ENCODE assay signal across 12 cellular contexts in genomic region chr2:64607381-64607780, GRCh38. TPM values are rescaled to one million over a fixed set of nuclear protein-coding genes. Genes with fewer than 3 reads are reported as not detected.
DNase-seq lines count a peak whose midpoint lies in the region; ATAC-seq and TF ChIP-seq lines count a peak whose summit lies in the region.
"Had no signal": no experiment of that assay in that cellular context is flagged by ENCODE, and none has a peak within 500 bp of the region (broad histone marks: within the 10 kb centered on the region; RNA-seq: fewer than 3 reads in every experiment).

No MANE protein-coding gene starts in this region.

- H3K9me3 ChIP-seq in SU-DHL-6 (ENCODE audit: insufficient read depth, low read length) (no peaks in the 10 kb centered on the region), thoracic aorta (no peaks in the 10 kb centered on the region)
- H3K9me3 ChIP-seq: SK-N-SH, tibial artery had no signal

- no peaks in the 10 kb centered on the region for H4K20me1 ChIP-seq in SU-DHL-6 (ENCODE audit: low read depth, low read length)

- H3K36me3 ChIP-seq in SU-DHL-6 (ENCODE audit: low read length) = no peaks in the 10 kb centered on the region
- no peaks in the 10 kb centered on the region for H3K36me3 ChIP-seq in thoracic aorta
- H3K36me3 ChIP-seq: tibial artery had no signal

- TF ChIP-seq CTCF in SU-DHL-6 (IDR thresholded peaks at IDR 0.05; ENCODE audit: insufficient read depth, low read length, poor library complexity, severe bottlenecking) = no peak
- no peak for TF ChIP-seq CTCF in thoracic aorta (IDR thresholded peaks at IDR 0.05)

- H3K27ac Mint-ChIP-seq in activated naive CD4-positive, alpha-beta T cell treated with anti-CD3 and anti-CD28 coated beads, Interleukin-2, amount 10 ng/mL, durations not matched to agents 7 days and 5 days = peak overlapping the region; percentile 60
- no peak overlapping the region for H3K27ac Mint-ChIP-seq in activated naive CD4-positive, alpha-beta T cell treated with anti-CD3 and anti-CD28 coated beads for 36 hours

- H3K79me2 ChIP-seq in SU-DHL-6 (ENCODE audit: insufficient read depth, low read length) = no peaks in the 10 kb centered on the region

- H3K4me1 ChIP-seq in thoracic aorta (ENCODE audit: control insufficient read depth in 1 of 2, low read depth in 2 of 2) = peaks cover 11 to 22% of the 10 kb centered on the region in 2 donors

- no peak overlapping the region for H3K9ac ChIP-seq in SU-DHL-6 (ENCODE audit: low read length)
- H3K9ac ChIP-seq: SK-N-SH had no signal

- no peaks in the 10 kb centered on the region for H3K36me3 Mint-ChIP-seq in activated naive CD4-positive, alpha-beta T cell treated with anti-CD3 and anti-CD28 coated beads, Interleukin-2, amount 10 ng/mL, durations not matched to agents 7 days and 5 days
- no peaks in the 10 kb centered on the region for H3K36me3 Mint-ChIP-seq in activated naive CD4-positive, alpha-beta T cell treated with anti-CD3 and anti-CD28 coated beads for 36 hours (ENCODE audit: low read depth)

- H3K4me3 ChIP-seq in SU-DHL-6 (ENCODE audit: insufficient read depth, low read length, poor library complexity, severe bottlenecking) (peak overlapping the region; percentile 32), thoracic aorta (peak overlapping the region; percentile 63)

- no peaks in the 10 kb centered on the region for H3K9me3 Mint-ChIP-seq in activated naive CD4-positive, alpha-beta T cell treated with anti-CD3 and anti-CD28 coated beads, Interleukin-2, amount 10 ng/mL, durations not matched to agents 7 days and 5 days
- H3K9me3 Mint-ChIP-seq in activated naive CD4-positive, alpha-beta T cell treated with anti-CD3 and anti-CD28 coated beads for 36 hours = peaks cover 6% of the 10 kb centered on the region

- H3K4me3 Mint-ChIP-seq in activated naive CD4-positive, alpha-beta T cell treated with anti-CD3 and anti-CD28 coated beads, Interleukin-2, amount 10 ng/mL, durations not matched to agents 7 days and 5 days = peak overlapping the region; percentile 23
- H3K4me3 Mint-ChIP-seq in activated naive CD4-positive, alpha-beta T cell treated with anti-CD3 and anti-CD28 coated beads for 36 hours = no peak overlapping the region

- peak overlapping the region; percentile 96 for H2AFZ ChIP-seq in SU-DHL-6 (ENCODE audit: low read depth, low read length, severe bottlenecking)

- DNase-seq in activated naive CD4-positive, alpha-beta T cell treated with anti-CD3 and anti-CD28 coated beads, Interleukin-2, amount 10 ng/mL, durations not matched to agents 7 days and 5 days = no peak
- no peak for DNase-seq in activated naive CD4-positive, alpha-beta T cell treated with anti-CD3 and anti-CD28 coated beads for 36 hours
- DNase-seq in left colon = no peak
- DNase-seq in thoracic aorta (ENCODE audit: low spot score) = no peak
- DNase-seq in NCI-H748 treated with DMSO at 0.1 percent for 48 hours (lab: John Stamatoyannopoulos, UW) = no peak
- DNase-seq in NCI-H2029 (lab: John Stamatoyannopoulos, UW) = no peak
- DNase-seq: glutamatergic neuron, NCI-H1105, SK-N-SH had no signal

- no peaks in the 10 kb centered on the region for H3K9me2 ChIP-seq in SU-DHL-6 (replicated peaks; ENCODE audit: insufficient read depth, low read length)
- H3K9me2 ChIP-seq: SK-N-SH had no signal

- intact Hi-C loops in activated naive CD4-positive, alpha-beta T cell treated with anti-CD3 and anti-CD28 coated beads for 36 hours (cut with micrococcal nuclease) = loop anchor here (1.0 to 2.0 kb wide), 6 partner anchors 37 to 449 kb away; partner anchors contain the start of genes AFTPH and CEP68
- intact Hi-C loops in left colon (cut with DNase I, micrococcal nuclease) = no loop called here

- H3K27me3 Mint-ChIP-seq in activated naive CD4-positive, alpha-beta T cell treated with anti-CD3 and anti-CD28 coated beads, Interleukin-2, amount 10 ng/mL, durations not matched to agents 7 days and 5 days = peaks cover 34% of the 10 kb centered on the region
- no peaks in the 10 kb centered on the region for H3K27me3 Mint-ChIP-seq in activated naive CD4-positive, alpha-beta T cell treated with anti-CD3 and anti-CD28 coated beads for 36 hours (ENCODE audit: low read depth)

- no peaks in the 10 kb centered on the region for H3K27me3 ChIP-seq in SU-DHL-6 (ENCODE audit: low read length)
- H3K27me3 ChIP-seq in thoracic aorta (replicated peaks; ENCODE audit: insufficient read depth) = no peaks in the 10 kb centered on the region
- H3K27me3 ChIP-seq: tibial artery had no signal

- ATAC-seq in left colon (peak; percentile 4), thoracic aorta (ENCODE audit: insufficient number of reproducible peaks, low FRiP score, low read depth) (no peak), GM19351 (IDR thresholded peaks at IDR 0.05; ENCODE audit: unreplicated experiment) (no peak)

- 0 out of 2 replicates have a peak, but pooled peaks cover 3% of the 10 kb centered on the region for H3F3A ChIP-seq in SU-DHL-6 (ENCODE audit: insufficient read depth)

- peak overlapping the region; percentile 63 for H3K4me2 ChIP-seq in SU-DHL-6 (ENCODE audit: low read depth, low read length, poor library complexity, severe bottlenecking)
- H3K4me2 ChIP-seq: SK-N-SH had no signal

- H3K4me1 Mint-ChIP-seq in activated naive CD4-positive, alpha-beta T cell treated with anti-CD3 and anti-CD28 coated beads, Interleukin-2, amount 10 ng/mL, durations not matched to agents 7 days and 5 days = peaks cover 33% of the 10 kb centered on the region
- peaks cover 24% of the 10 kb centered on the region for H3K4me1 Mint-ChIP-seq in activated naive CD4-positive, alpha-beta T cell treated with anti-CD3 and anti-CD28 coated beads for 36 hours (ENCODE audit: low read depth)

- H3K27ac ChIP-seq in SU-DHL-6 (ENCODE audit: low read depth, low read length) (no peak overlapping the region), thoracic aorta (no peak overlapping the region)

- CTCF ChIA-PET in activated naive CD4-positive, alpha-beta T cell treated with anti-CD3 and anti-CD28 coated beads, Interleukin-2, amount 10 ng/mL, durations not matched to agents 7 days and 5 days (lab: Charles Lee) = interaction anchor here (0.7 to 4.7 kb wide), 14 partner anchors 9 to 266 kb away, joined by 3 to 26 read pairs (median 4); no protein-coding TSS in a partner anchor
- CTCF ChIA-PET in activated naive CD4-positive, alpha-beta T cell treated with anti-CD3 and anti-CD28 coated beads for 36 hours (lab: Charles Lee) = interaction anchor here (0.6 to 2.1 kb wide), 14 partner anchors 9 to 266 kb away, joined by 3 to 19 read pairs (median 4); partner anchors contain the start of gene AFTPH

RNA-seq across cellular contexts. Expression of gene SERTAD2, which starts 46.3 kb away (rescaled TPM):
- 10 to 100 TPM; 11.4 to 11.6 TPM for total RNA-seq in activated naive CD4-positive, alpha-beta T cell treated with anti-CD3 and anti-CD28 coated beads for 36 hours
- total RNA-seq in left colon = 10 to 100 TPM; 16.0 to 20.5 TPM
- 10 to 100 TPM; 17.9 to 31.9 TPM for total RNA-seq in thoracic aorta
